8 cellular contexts compared by ENCODE assay signal in the genomic region with DNA sequence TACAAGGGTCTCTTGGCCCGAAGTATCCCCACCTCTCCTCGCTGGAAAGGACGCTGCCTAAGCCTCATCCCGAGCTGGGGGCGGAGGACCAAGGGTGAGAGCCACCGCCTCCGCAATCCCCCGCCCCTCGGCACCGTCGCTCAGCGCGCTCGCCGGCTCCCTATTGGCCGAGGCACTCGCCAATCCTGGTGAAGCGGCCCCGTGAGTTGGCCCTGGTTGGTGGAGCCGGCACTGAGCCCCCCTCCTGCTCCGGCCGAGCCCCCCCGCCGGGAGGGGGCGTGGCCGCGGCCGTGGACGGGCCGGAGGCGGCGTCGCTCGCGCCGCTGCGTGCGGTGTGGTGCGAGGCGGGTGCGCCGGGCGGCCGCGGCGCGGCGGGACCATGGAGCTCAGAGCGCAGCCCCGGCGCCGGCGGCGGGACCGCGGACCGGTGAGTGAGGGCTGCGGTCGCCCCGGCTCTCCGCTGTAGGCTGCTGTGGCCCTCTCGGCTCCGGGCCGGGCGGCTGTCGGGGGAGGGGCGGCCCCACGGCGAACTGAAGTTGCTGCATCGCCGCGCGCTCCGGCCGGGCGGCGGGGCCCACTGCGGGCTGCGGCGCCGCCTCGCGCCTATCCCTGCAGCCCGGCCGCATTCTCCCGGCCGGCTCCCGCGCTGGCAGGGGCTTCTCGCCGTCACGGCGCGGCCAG.
DNase-seq lines count a peak whose midpoint lies in the region; ATAC-seq and TF ChIP-seq lines count a peak whose summit lies in the region.

A gene with protein sequence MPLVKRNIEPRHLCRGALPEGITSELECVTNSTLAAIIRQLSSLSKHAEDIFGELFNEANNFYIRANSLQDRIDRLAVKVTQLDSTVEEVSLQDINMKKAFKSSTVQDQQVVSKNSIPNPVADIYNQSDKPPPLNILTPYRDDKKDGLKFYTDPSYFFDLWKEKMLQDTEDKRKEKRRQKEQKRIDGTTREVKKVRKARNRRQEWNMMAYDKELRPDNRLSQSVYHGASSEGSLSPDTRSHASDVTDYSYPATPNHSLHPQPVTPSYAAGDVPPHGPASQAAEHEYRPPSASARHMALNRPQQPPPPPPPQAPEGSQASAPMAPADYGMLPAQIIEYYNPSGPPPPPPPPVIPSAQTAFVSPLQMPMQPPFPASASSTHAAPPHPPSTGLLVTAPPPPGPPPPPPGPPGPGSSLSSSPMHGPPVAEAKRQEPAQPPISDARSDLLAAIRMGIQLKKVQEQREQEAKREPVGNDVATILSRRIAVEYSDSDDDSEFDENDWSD (plus strand): TSS at position 291 of the 681 bp plus-strand sequence. CDS start 84,588 bp downstream, outside the sequence.

- peak within 1 kb of the TSS in 7 of 11 experiments; percentile 22 to 51 (median 35); a peak in 8 of 22 replicates for H3K27ac ChIP-seq in BLaER1 treated with 17β-estradiol and CSF1 and Interleukin-3, amounts not matched to agents 10 nM and 100 nM
- peak within 1 kb of the TSS; percentile 52 for H3K27ac ChIP-seq in muscle layer of colon (ENCODE audit: low read depth, low read length)
- no peak within 1 kb of the TSS for H3K27ac ChIP-seq in stomach smooth muscle (ENCODE audit: low read length)

- H3K27me3 ChIP-seq in BLaER1 treated with 17β-estradiol and CSF1 and Interleukin-3, amounts not matched to agents 10 nM and 100 nM, result peaks cover 14 to 25% (median 21%) of the 10 kb centered on the region in 11 experiments
- H3K27me3 ChIP-seq in muscle layer of colon (ENCODE audit: control insufficient read depth in 1 of 2, insufficient read depth in 2 of 2, low read length in 2 of 2) (peaks cover 0 to 4% of the 10 kb centered on the region in 2 donors), stomach smooth muscle (ENCODE audit: control insufficient read depth in 1 of 2, insufficient read depth in 2 of 2, low read length in 2 of 2) (no peaks in the 10 kb centered on the region)

- H3K36me3 ChIP-seq in BLaER1 treated with 17β-estradiol and CSF1 and Interleukin-3, amounts not matched to agents 10 nM and 100 nM, result no peaks in the 10 kb centered on the region
- H3K36me3 ChIP-seq in muscle layer of colon (ENCODE audit: insufficient read depth, low read length) (no peaks in the 10 kb centered on the region), stomach smooth muscle (ENCODE audit: control insufficient read depth in 2 of 2, insufficient read depth in 2 of 2, low read length in 2 of 2) (no peaks in the 10 kb centered on the region)

- peak within 1 kb of the TSS; percentile 58 to 75 (median 68) for H3K4me3 ChIP-seq in BLaER1 treated with 17β-estradiol and CSF1 and Interleukin-3, amounts not matched to agents 10 nM and 100 nM
- H3K4me3 ChIP-seq in fibroblast of mammary gland (ENCODE audit: control insufficient read depth, low read depth, low read length) (peak within 1 kb of the TSS; percentile 52), muscle layer of colon (ENCODE audit: low read depth in 1 of 2, low read length in 2 of 2) (peak within 1 kb of the TSS; percentile 63 to 85), stomach smooth muscle (ENCODE audit: low read length in 2 of 2) (peak within 1 kb of the TSS; percentile 58 to 79)

- peaks cover 0 to 19% (median 9%) of the 10 kb centered on the region in 11 experiments; a peak in 13 of 22 replicates for H3K9me3 ChIP-seq in BLaER1 treated with 17β-estradiol and CSF1 and Interleukin-3, amounts not matched to agents 10 nM and 100 nM (replicated peaks in 1 of 11)
- H3K9me3 ChIP-seq in muscle layer of colon (ENCODE audit: low read length) (no peaks in the 10 kb centered on the region), stomach smooth muscle (ENCODE audit: control insufficient read depth in 2 of 2, low read length in 2 of 2) (no peaks in the 10 kb centered on the region)

- H3K27ac Mint-ChIP-seq in activated T-cell treated with anti-CD3 and anti-CD28 coated beads, Interleukin-2, amount 50 U/mL, for 24 hours, result no peak within 1 kb of the TSS

- H3K4me3 Mint-ChIP-seq in activated T-cell treated with anti-CD3 and anti-CD28 coated beads, Interleukin-2, amount 50 U/mL, for 24 hours, result peak within 1 kb of the TSS; percentile 55

- DNase-seq in NCI-H510A treated with DMSO at 0.1 percent for 48 hours (lab: John Stamatoyannopoulos, UW) (peak; percentile 83), fibroblast of mammary gland (ENCODE audit: low read depth) (peak; percentile 87)
- peak; percentile 64 for DNase-seq in activated T-cell treated with anti-CD3 and anti-CD28 coated beads, Interleukin-2, amount 50 U/mL, for 24 hours

- ATAC-seq in GM19395 (IDR thresholded peaks at IDR 0.05; ENCODE audit: unreplicated experiment) (peak; percentile 95), HG03457 (IDR thresholded peaks at IDR 0.05; ENCODE audit: unreplicated experiment) (peak; percentile 91)

- no peaks in the 10 kb centered on the region for H3K36me3 Mint-ChIP-seq in activated T-cell treated with anti-CD3 and anti-CD28 coated beads, Interleukin-2, amount 50 U/mL, for 24 hours (ENCODE audit: low read depth)

- H3K9me3 Mint-ChIP-seq in activated T-cell treated with anti-CD3 and anti-CD28 coated beads, Interleukin-2, amount 50 U/mL, for 24 hours, result no peaks in the 10 kb centered on the region

- peaks cover 11% of the 10 kb centered on the region for H3K4me1 Mint-ChIP-seq in activated T-cell treated with anti-CD3 and anti-CD28 coated beads, Interleukin-2, amount 50 U/mL, for 24 hours (ENCODE audit: low read depth)

- H3K9ac ChIP-seq in BLaER1 treated with 17β-estradiol and CSF1 and Interleukin-3, amounts not matched to agents 10 nM and 100 nM, result peak within 1 kb of the TSS; percentile 60 to 77 (median 70); a peak in 21 of 22 replicates
- H3K9ac ChIP-seq in muscle layer of colon (ENCODE audit: low read length), result no peak within 1 kb of the TSS
- H3K9ac ChIP-seq in stomach smooth muscle (ENCODE audit: low read length in 2 of 2), result peak within 1 kb of the TSS; percentile 55 to 56

- peaks cover 53% of the 10 kb centered on the region for H3K27me3 Mint-ChIP-seq in activated T-cell treated with anti-CD3 and anti-CD28 coated beads, Interleukin-2, amount 50 U/mL, for 24 hours

- peaks cover 0 to 5% (median 0%) of the 10 kb centered on the region in 10 experiments; a peak in 2 of 20 replicates for H3K4me1 ChIP-seq in BLaER1 treated with 17β-estradiol and CSF1 and Interleukin-3, amounts not matched to agents 10 nM and 100 nM
- H3K4me1 ChIP-seq in muscle layer of colon (ENCODE audit: insufficient read depth, low read length), result no peaks in the 10 kb centered on the region
- peaks cover 5% of the 10 kb centered on the region for H3K4me1 ChIP-seq in stomach smooth muscle (ENCODE audit: control insufficient read depth, insufficient read depth, low read length)

- TF ChIP-seq CTCF in fibroblast of mammary gland (conservative IDR thresholded peaks at IDR 0.05; ENCODE audit: control insufficient read depth, insufficient read depth, low read depth, low read length), result no peak

- H4K20me1 ChIP-seq in BLaER1 treated with 17β-estradiol and CSF1 and Interleukin-3, amounts not matched to agents 10 nM and 100 nM, result no peaks in the 10 kb centered on the region

- peak within 1 kb of the TSS; percentile 80 to 89 (median 85) for H3K4me2 ChIP-seq in BLaER1 treated with 17β-estradiol and CSF1 and Interleukin-3, amounts not matched to agents 10 nM and 100 nM
